Comparison of ENCODE assay signal across 20 cellular contexts in the genomic region with DNA sequence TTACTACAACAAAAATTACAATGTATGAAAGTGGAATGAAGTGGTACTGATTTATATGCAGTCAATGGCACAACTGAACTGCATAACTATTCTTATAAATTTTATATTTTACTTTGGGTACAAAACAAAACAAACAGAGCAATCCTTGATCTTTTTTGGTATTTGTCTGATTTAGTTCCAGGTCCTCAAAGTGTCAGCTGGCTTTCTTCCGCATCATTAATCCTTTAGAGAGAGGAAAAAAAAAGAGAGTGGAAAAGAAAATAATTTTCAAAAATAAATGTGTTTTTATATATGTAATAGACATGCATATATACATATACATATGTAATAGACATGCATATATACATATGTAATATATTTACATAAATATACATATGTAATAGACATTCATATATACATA.
DNase-seq lines count a peak whose midpoint lies in the region; ATAC-seq, FAIRE-seq and TF ChIP-seq lines count a peak whose summit lies in the region.
"Had no signal": no experiment of that assay in that cellular context is flagged by ENCODE, and none has a peak within 500 bp of the region (broad histone marks: within the 10 kb centered on the region; RNA-seq: fewer than 3 reads in every experiment).

No MANE protein-coding gene starts in this region.

- no peak for ATAC-seq in gastrocnemius medialis
- ATAC-seq: HepG2 had no signal

- no peak for TF ChIP-seq POLR2A in gastrocnemius medialis (IDR thresholded peaks at IDR 0.05)

- H3K27me3 ChIP-seq in gastrocnemius medialis, result no peaks in the 10 kb centered on the region
- H3K27me3 ChIP-seq: BLaER1 had no signal

- no peaks in the 10 kb centered on the region for H3K4me1 ChIP-seq in gastrocnemius medialis
- H3K4me1 ChIP-seq: BLaER1, HAP-1 had no signal

- intact Hi-C loops in gastrocnemius medialis (cut with DNase I; ENCODE audit: low total_unique reads), result no loop called here

- H3K36me3 ChIP-seq in gastrocnemius medialis, result no peaks in the 10 kb centered on the region
- H3K36me3 ChIP-seq: BLaER1, HAP-1 had no signal

- no peaks in the 10 kb centered on the region for H3K36me3 Mint-ChIP-seq in activated naive CD4-positive, alpha-beta T cell treated with anti-CD3 and anti-CD28 coated beads, Interleukin-2, amount 10 ng/mL, durations not matched to agents 7 days and 5 days
- H3K36me3 Mint-ChIP-seq: CD14-positive monocyte; CD4-positive, alpha-beta memory T cell; IgD-negative memory B cell had no signal

- DNase-seq in G401 (ENCODE audit: low spot score) (peak; percentile 79), NCI-H2171 (lab: John Stamatoyannopoulos, UW) (peak; percentile 40), NCI-H69 (lab: John Stamatoyannopoulos, UW) (peak; percentile 34), D341Med (ENCODE audit: low spot score) (no peak), gastrocnemius medialis (no peak), NCI-H2227 (lab: John Stamatoyannopoulos, UW; ENCODE audit: unreplicated experiment) (no peak)
- DNase-seq in activated naive CD4-positive, alpha-beta T cell treated with anti-CD3 and anti-CD28 coated beads, Interleukin-2, amount 10 ng/mL, durations not matched to agents 7 days and 5 days, result no peak
- DNase-seq: 8988T; Calu3; CD4-positive, alpha-beta memory T cell; DMS153; DMS79; GF-D8; GM23248 had no signal

- H3K27ac Mint-ChIP-seq in activated naive CD4-positive, alpha-beta T cell treated with anti-CD3 and anti-CD28 coated beads, Interleukin-2, amount 10 ng/mL, durations not matched to agents 7 days and 5 days, result no peak overlapping the region
- H3K27ac Mint-ChIP-seq: CD14-positive monocyte; CD4-positive, alpha-beta memory T cell; IgD-negative memory B cell had no signal

- CTCF ChIA-PET in activated naive CD4-positive, alpha-beta T cell treated with anti-CD3 and anti-CD28 coated beads, Interleukin-2, amount 10 ng/mL, durations not matched to agents 7 days and 5 days (lab: Charles Lee), result no interaction called here

- TF ChIP-seq CTCF in gastrocnemius medialis (IDR thresholded peaks at IDR 0.05 in 4 of 5, conservative IDR thresholded peaks at IDR 0.05 in 1 of 5), result no peak

- in situ Hi-C loops in G401 (cut with HindIII; ENCODE audit: low sequenced_read_pairs) (no loop called here), gastrocnemius medialis (cut with MboI; ENCODE audit: low sequenced_read_pairs in 4 of 4) (no loop called here)

- H3K27me3 Mint-ChIP-seq in activated naive CD4-positive, alpha-beta T cell treated with anti-CD3 and anti-CD28 coated beads, Interleukin-2, amount 10 ng/mL, durations not matched to agents 7 days and 5 days, result no peaks in the 10 kb centered on the region
- H3K27me3 Mint-ChIP-seq: CD4-positive, alpha-beta memory T cell; IgD-negative memory B cell had no signal

- no peaks in the 10 kb centered on the region for H3K4me1 Mint-ChIP-seq in activated naive CD4-positive, alpha-beta T cell treated with anti-CD3 and anti-CD28 coated beads, Interleukin-2, amount 10 ng/mL, durations not matched to agents 7 days and 5 days
- H3K4me1 Mint-ChIP-seq: CD14-positive monocyte; CD4-positive, alpha-beta memory T cell; IgD-negative memory B cell had no signal

- no peak overlapping the region for H3K4me3 Mint-ChIP-seq in activated naive CD4-positive, alpha-beta T cell treated with anti-CD3 and anti-CD28 coated beads, Interleukin-2, amount 10 ng/mL, durations not matched to agents 7 days and 5 days
- H3K4me3 Mint-ChIP-seq: CD14-positive monocyte; CD4-positive, alpha-beta memory T cell; IgD-negative memory B cell had no signal

- peaks cover 1% of the 10 kb centered on the region for H3K9me3 Mint-ChIP-seq in activated naive CD4-positive, alpha-beta T cell treated with anti-CD3 and anti-CD28 coated beads, Interleukin-2, amount 10 ng/mL, durations not matched to agents 7 days and 5 days

- no peak overlapping the region for H3K4me3 ChIP-seq in gastrocnemius medialis
- H3K4me3 ChIP-seq: BLaER1, GM23248, HAP-1 had no signal

- FAIRE-seq in colon (lab: Jason Lieb, UNC), result peak; percentile 41
- FAIRE-seq: HepG2 had no signal

- no peak overlapping the region for H3K27ac ChIP-seq in gastrocnemius medialis
- H3K27ac ChIP-seq: BLaER1, GM23248 had no signal

- no peaks in the 10 kb centered on the region for H3K9me3 ChIP-seq in gastrocnemius medialis
- H3K9me3 ChIP-seq: HAP-1 had no signal

Comparison
In these comparisons a context has a peak if more than half of its experiments do, and no peak if none do; other contexts are left out.
1. DNase-seq: peak in G401 (single experiment), NCI-H2171 (single experiment) and NCI-H69 (single experiment); none in D341Med (single experiment), gastrocnemius medialis (0 of 2), activated naive CD4-positive, alpha-beta T cell treated with anti-CD3 and anti-CD28 coated beads, Interleukin-2, amount 10 ng/mL, durations not matched to agents 7 days and 5 days (single experiment) and NCI-H2227 (single experiment).